ENCODE assay signal across 11 cellular contexts in genomic region chr11:6656581-6656915, GRCh38. TPM values are rescaled to one million over a fixed set of nuclear protein-coding genes. Genes with fewer than 3 reads are reported as not detected.
DNase-seq lines count a peak whose midpoint lies in the region; ATAC-seq and TF ChIP-seq lines count a peak whose summit lies in the region.
"Had no signal": no experiment of that assay in that cellular context is flagged by ENCODE, and none has a peak within 500 bp of the region (broad histone marks: within the 10 kb centered on the region; RNA-seq: fewer than 3 reads in every experiment).

No MANE protein-coding gene starts in this region.

- H3K4me1 Mint-ChIP-seq in natural killer cell: peaks cover 0 to 6% of the 10 kb centered on the region in 2 donors

- CTCF ChIA-PET in A673 (lab: Charles Lee): no interaction called here

- H3K4me3 Mint-ChIP-seq in natural killer cell: peak overlapping the region; percentile 80

- TF ChIP-seq CTCF in A673 (conservative IDR thresholded peaks at IDR 0.05; ENCODE audit: low read depth, low read length): no peak
- no peak for TF ChIP-seq CTCF in colonic mucosa (IDR thresholded peaks at IDR 0.05)
- TF ChIP-seq CTCF in natural killer cell (IDR thresholded peaks at IDR 0.05): no peak

- DNase-seq in A673 (ENCODE audit: low spot score) (no peak), colonic mucosa (no peak), natural killer cell (no peak), HUDEP-2 (lab: John Stamatoyannopoulos, UW; ENCODE audit: unreplicated experiment in 76 of 76) (no peak), NCI-H187 treated with DMSO at 0.1 percent for 48 hours (lab: John Stamatoyannopoulos, UW) (no peak), NCI-H1436 treated with DMSO at 0.1 percent for 48 hours (lab: John Stamatoyannopoulos, UW) (no peak)
- DNase-seq in stimulated activated CD4-positive, alpha-beta T cell treated with anti-CD3 and anti-CD28 coated beads, Interleukin-4, amount 100 ng/mL, for 24 hours: no peak
- DNase-seq: activated CD8-positive, alpha-beta memory T cell treated with anti-CD3 and anti-CD28 coated beads, Interleukin-2, amount 50 U/mL, for 48 hours; NCI-H510A treated with DMSO at 0.1 percent for 48 hours had no signal

- no peaks in the 10 kb centered on the region for H3K36me3 ChIP-seq in A673 (ENCODE audit: insufficient read depth, low read length, poor library complexity, severe bottlenecking)
- no peaks in the 10 kb centered on the region for H3K36me3 ChIP-seq in ES-I3 (ENCODE audit: insufficient read depth, low read length)
- H3K36me3 ChIP-seq in colonic mucosa: no peaks in the 10 kb centered on the region

- H3K9ac ChIP-seq in ES-I3 (ENCODE audit: low read depth, low read length) (peak overlapping the region; percentile 91), colonic mucosa (ENCODE audit: low read depth in 2 of 2, low read length in 2 of 2) (no peak overlapping the region)

- no peak for ATAC-seq in natural killer cell

- no peaks in the 10 kb centered on the region for H3K36me3 Mint-ChIP-seq in natural killer cell

- no peaks in the 10 kb centered on the region for H3K27me3 ChIP-seq in A673 (replicated peaks; ENCODE audit: insufficient read depth, low read depth, low read length, poor library complexity)
- H3K27me3 ChIP-seq in colonic mucosa: peaks cover 3% of the 10 kb centered on the region
- H3K27me3 ChIP-seq: dorsolateral prefrontal cortex had no signal

- H3K4me1 ChIP-seq in A673 (ENCODE audit: insufficient read depth, low read length, poor library complexity, severe bottlenecking): no peaks in the 10 kb centered on the region
- peaks cover 7% of the 10 kb centered on the region for H3K4me1 ChIP-seq in ES-I3 (ENCODE audit: insufficient read depth, low read length)
- no peaks in the 10 kb centered on the region for H3K4me1 ChIP-seq in colonic mucosa

- no peaks in the 10 kb centered on the region for H3K9me3 Mint-ChIP-seq in natural killer cell

- peaks cover 0 to 11% of the 10 kb centered on the region in 2 donors for H3K27me3 Mint-ChIP-seq in natural killer cell (ENCODE audit: low read depth in 2 of 2)

- H3K9me3 ChIP-seq in A673 (ENCODE audit: low read depth, low read length, poor library complexity, severe bottlenecking) (no peaks in the 10 kb centered on the region), ES-I3 (ENCODE audit: control insufficient read depth, insufficient read depth, low read length) (no peaks in the 10 kb centered on the region), colonic mucosa (no peaks in the 10 kb centered on the region)

- peak overlapping the region in 1 of 2 donors; percentile 79 for H3K27ac Mint-ChIP-seq in natural killer cell

- intact Hi-C loops in A673 (cut with micrococcal nuclease; ENCODE audit: unreplicated experiment) (no loop called here), colonic mucosa (cut with DNase I) (no loop called here), natural killer cell (cut with micrococcal nuclease) (no loop called here)

- BruUV-seq in A673 (replicated peaks; lab: Mats Ljungman, UMichigan): TSS peak; percentile 80

- H3K4me3 ChIP-seq in A673 (ENCODE audit: low read depth, low read length, poor library complexity, severe bottlenecking) (peak overlapping the region; percentile 51), colonic mucosa (peak overlapping the region; percentile 2)

- POLR2A ChIA-PET in A673 (lab: Charles Lee; ENCODE audit: low non-redundant PET): no interaction called here

- no peak overlapping the region for H3K27ac ChIP-seq in A673 (ENCODE audit: low read depth, low read length, poor library complexity, severe bottlenecking)
- no peak overlapping the region for H3K27ac ChIP-seq in colonic mucosa

RNA-seq across cellular contexts. Expression of gene DCHS1, which starts 0.9 kb away (rescaled TPM):
- total RNA-seq in A673 (2021) (17.6 and 20.1 TPM in 2 replicates), colonic mucosa (1 to 10 TPM; 4.7 to 8.3 TPM), natural killer cell (1 to 10 TPM in 1 of 3 donors, under 1 TPM in 2; 0.49 to 1.0 (median 0.83) TPM)

RNA-seq across cellular contexts. Expression of gene MRPL17, which starts 26.6 kb away (rescaled TPM):
- total RNA-seq in A673 (2021) (82.5 and 98.5 TPM in 2 replicates), colonic mucosa (10 to 100 TPM; 34.6 to 75.1 TPM), natural killer cell (10 to 100 TPM in 2 of 3 donors, 1 to 10 TPM in 1; 9.0 to 11.8 (median 11.4) TPM)

RNA-seq across cellular contexts. Expression of gene TPP1, which starts 37.3 kb away (rescaled TPM):
- 42.2 and 53.0 TPM in 2 replicates for total RNA-seq in A673 (2021)
- total RNA-seq in colonic mucosa: 100 to 1,000 TPM in 1 of 2 donors, 10 to 100 TPM in 1; 83.4 to 123 TPM
- total RNA-seq in natural killer cell: 100 to 1,000 TPM; 123 to 135 (median 131) TPM

RNA-seq across cellular contexts. Expression of gene TAF10, which starts 44.5 kb away (rescaled TPM):
- total RNA-seq in A673 (2021) (108 and 112 TPM in 2 replicates), colonic mucosa (100 to 1,000 TPM; 123 to 142 TPM), natural killer cell (100 to 1,000 TPM; 154 to 191 (median 158) TPM)

RNA-seq across cellular contexts. Expression of gene ILK, which starts 53.0 kb away (rescaled TPM):
- 85.2 and 86.5 TPM in 2 replicates for total RNA-seq in A673 (2021)
- total RNA-seq in colonic mucosa: 100 to 1,000 TPM; 115 to 157 TPM
- total RNA-seq in natural killer cell: 100 to 1,000 TPM; 109 to 145 (median 142) TPM
